28 cellular contexts compared by ENCODE assay signal in genomic region chr13:72405441-72405840, GRCh38.
"Had no signal": no experiment of that assay in that cellular context is flagged by ENCODE, and none has a peak within 500 bp of the region (broad histone marks: within the 10 kb centered on the region; RNA-seq: fewer than 3 reads in every experiment).

No MANE protein-coding gene starts in this region.

- H3K27ac Mint-ChIP-seq: dendritic cell treated with granulocyte-macrophage colony-stimulating factor and Interleukin-4, amounts not matched to agents 40 ng/mL and 50 ng/mL, for 4 days; effector memory CD8-positive, alpha-beta T cell; endodermal cell had no signal

- H3K4me3 Mint-ChIP-seq: dendritic cell treated with granulocyte-macrophage colony-stimulating factor and Interleukin-4, amounts not matched to agents 40 ng/mL and 50 ng/mL, for 4 days; effector memory CD8-positive, alpha-beta T cell; endodermal cell had no signal

- ATAC-seq: effector memory CD8-positive, alpha-beta T cell; esophagus mucosa; foreskin keratinocyte; gastrocnemius medialis; gastroesophageal sphincter; heart left ventricle had no signal

- H3K27ac ChIP-seq: colonic mucosa, coronary artery, dorsolateral prefrontal cortex, epithelial cell of prostate, esophagus muscularis mucosa, esophagus squamous epithelium, foreskin keratinocyte, gastrocnemius medialis, gastroesophageal sphincter, heart left ventricle had no signal

- H3K4me3 ChIP-seq: colonic mucosa, coronary artery, dorsolateral prefrontal cortex, esophagus muscularis mucosa, esophagus squamous epithelium, gastrocnemius medialis, gastroesophageal sphincter, heart left ventricle had no signal

- DNase-seq: colonic mucosa; cortex of kidney; dermis blood vessel endothelial cell; dorsolateral prefrontal cortex; effector CD4-positive, alpha-beta T cell; effector CD8-positive, alpha-beta T cell; effector memory CD4-positive, alpha-beta T cell; effector memory CD8-positive, alpha-beta T cell; endodermal cell; erythroblast; esophagus squamous epithelium; foreskin fibroblast; foreskin keratinocyte; foreskin melanocyte; gastrocnemius medialis; glutamatergic neuron; head of caudate nucleus; heart left ventricle had no signal

- H3K4me1 Mint-ChIP-seq: endodermal cell had no signal

- FAIRE-seq: colon, endometrium, endothelial cell of umbilical vein, frontal cortex had no signal

- H3K9me3 Mint-ChIP-seq: endodermal cell had no signal

- H3K36me3 ChIP-seq: colonic mucosa, esophagus muscularis mucosa, esophagus squamous epithelium, gastrocnemius medialis, gastroesophageal sphincter, heart left ventricle had no signal

- H3K4me1 ChIP-seq: colonic mucosa, esophagus muscularis mucosa, esophagus squamous epithelium, gastrocnemius medialis, gastroesophageal sphincter, heart left ventricle had no signal

- H3K27me3 Mint-ChIP-seq: dendritic cell treated with granulocyte-macrophage colony-stimulating factor and Interleukin-4, amounts not matched to agents 40 ng/mL and 50 ng/mL, for 4 days; effector memory CD8-positive, alpha-beta T cell had no signal

- H3K9me3 ChIP-seq: colonic mucosa, esophagus muscularis mucosa, esophagus squamous epithelium, gastrocnemius medialis, gastroesophageal sphincter, heart left ventricle had no signal

- H3K27me3 ChIP-seq: colonic mucosa, dorsolateral prefrontal cortex, esophagus muscularis mucosa, esophagus squamous epithelium, foreskin keratinocyte, gastrocnemius medialis, gastroesophageal sphincter, heart left ventricle had no signal
